Comparison of ENCODE assay signal across 23 cellular contexts in genomic region chr6:33607126-33607783, GRCh38.
"Had no signal": no experiment of that assay in that cellular context is flagged by ENCODE, and none has a peak within 500 bp of the region (broad histone marks: within the 10 kb centered on the region; RNA-seq: fewer than 3 reads in every experiment).

No MANE protein-coding gene starts in this region.

- H3K4me3 Mint-ChIP-seq: activated B cell treated with CpG ODN at 0.5 μM for 24 hours; activated CD4-positive, alpha-beta memory T cell treated with anti-CD3 and anti-CD28 coated beads for 36 hours; activated naive CD8-positive, alpha-beta T cell treated with anti-CD3 and anti-CD28 coated beads, Interleukin-2, amount 10 ng/mL, durations not matched to agents 7 days and 5 days; activated T-helper 1 cell treated with anti-CD3 and anti-CD28 coated beads, Interleukin-12 subunit alpha, Interleukin-12 subunit beta, Interleukin-2, Interleukin-4 antibody, amounts not matched to agents 30 ng/mL and 10 ng/mL and 1 ng/mL, durations not matched to agents 14 hours and 24 hours and 36 hours; effector memory CD8-positive, alpha-beta T cell; stimulated activated naive CD8-positive, alpha-beta T cell treated with anti-CD3 and anti-CD28 coated beads, Interleukin-15, amount 100 ng/mL, for 72 hours had no signal

- ATAC-seq: body of pancreas, foreskin keratinocyte, right cardiac atrium had no signal

- H3K36me3 ChIP-seq: left lung, ovary, suprapubic skin, vagina had no signal

- H3K27me3 Mint-ChIP-seq: activated B cell treated with CpG ODN at 0.5 μM for 24 hours; activated CD4-positive, alpha-beta memory T cell treated with anti-CD3 and anti-CD28 coated beads for 36 hours; stimulated activated naive CD8-positive, alpha-beta T cell treated with anti-CD3 and anti-CD28 coated beads, Interleukin-15, amount 100 ng/mL, for 72 hours had no signal

- H3K4me3 ChIP-seq: body of pancreas, left lung, ovary, psoas muscle, skin epidermis, suprapubic skin, vagina had no signal

- H3K27ac Mint-ChIP-seq: activated B cell treated with CpG ODN at 0.5 μM for 24 hours; activated CD4-positive, alpha-beta memory T cell treated with anti-CD3 and anti-CD28 coated beads for 36 hours; activated naive CD8-positive, alpha-beta T cell treated with anti-CD3 and anti-CD28 coated beads, Interleukin-2, amount 10 ng/mL, durations not matched to agents 7 days and 5 days; activated T-helper 1 cell treated with anti-CD3 and anti-CD28 coated beads, Interleukin-12 subunit alpha, Interleukin-12 subunit beta, Interleukin-2, Interleukin-4 antibody, amounts not matched to agents 30 ng/mL and 10 ng/mL and 1 ng/mL, durations not matched to agents 14 hours and 24 hours and 36 hours; effector memory CD8-positive, alpha-beta T cell had no signal

- H3K4me1 Mint-ChIP-seq: stimulated activated naive CD8-positive, alpha-beta T cell treated with anti-CD3 and anti-CD28 coated beads, Interleukin-15, amount 100 ng/mL, for 72 hours had no signal

- H3K36me3 Mint-ChIP-seq: activated CD4-positive, alpha-beta memory T cell treated with anti-CD3 and anti-CD28 coated beads for 36 hours; activated naive CD8-positive, alpha-beta T cell treated with anti-CD3 and anti-CD28 coated beads, Interleukin-2, amount 10 ng/mL, durations not matched to agents 7 days and 5 days had no signal

- H3K9me3 Mint-ChIP-seq: activated B cell treated with CpG ODN at 0.5 μM for 24 hours; activated CD4-positive, alpha-beta memory T cell treated with anti-CD3 and anti-CD28 coated beads for 36 hours; activated naive CD8-positive, alpha-beta T cell treated with anti-CD3 and anti-CD28 coated beads, Interleukin-2, amount 10 ng/mL, durations not matched to agents 7 days and 5 days; activated T-helper 1 cell treated with anti-CD3 and anti-CD28 coated beads, Interleukin-12 subunit alpha, Interleukin-12 subunit beta, Interleukin-2, Interleukin-4 antibody, amounts not matched to agents 30 ng/mL and 10 ng/mL and 1 ng/mL, durations not matched to agents 14 hours and 24 hours and 36 hours; effector memory CD8-positive, alpha-beta T cell had no signal

- FAIRE-seq: kidney had no signal

- DNase-seq: activated B cell treated with CpG ODN at 0.5 μM for 24 hours; activated CD4-positive, alpha-beta T cell treated with anti-CD3 and anti-CD28 coated beads for 4 hours; activated T-cell treated with anti-CD3 and anti-CD28 coated beads for 4 hours; effector memory CD8-positive, alpha-beta T cell; foreskin keratinocyte; glutamatergic neuron; hypothalamus; left lung; ovary; right cardiac atrium; stimulated activated CD4-positive, alpha-beta T cell treated with anti-CD3 and anti-CD28 coated beads, Interleukin-2, amount 100 ng/mL, for 48 hours; trophoblast cell had no signal

- H3K27ac ChIP-seq: body of pancreas, epithelial cell of prostate, foreskin keratinocyte, left lung, ovary, psoas muscle, suprapubic skin, vagina had no signal

- H3K27me3 ChIP-seq: body of pancreas, foreskin keratinocyte, left lung, ovary, suprapubic skin, vagina had no signal

- H3K4me1 ChIP-seq: body of pancreas had no signal

- H3K9me3 ChIP-seq: body of pancreas, left lung, ovary, psoas muscle, suprapubic skin, vagina had no signal
